In genomic region chr10:110192552-110192951, GRCh38 we compare ENCODE assay signal across 10 cellular contexts. TPM values are rescaled to one million over a fixed set of nuclear protein-coding genes. Genes with fewer than 3 reads are reported as not detected.
DNase-seq lines count a peak whose midpoint lies in the region; ATAC-seq, FAIRE-seq and TF ChIP-seq lines count a peak whose summit lies in the region.
"Had no signal": no experiment of that assay in that cellular context is flagged by ENCODE, and none has a peak within 500 bp of the region (broad histone marks: within the 10 kb centered on the region; RNA-seq: fewer than 3 reads in every experiment).

No MANE protein-coding gene starts in this region.

- H3K9ac ChIP-seq in K562 (ENCODE audit: insufficient read depth in 1 of 2, low read depth in 2 of 2, low read length in 2 of 2) = no peak overlapping the region

- intact Hi-C loops in K562 (cut with micrococcal nuclease) = no loop called here
- intact Hi-C loops in activated T-helper 2 cell treated with anti-CD3 and anti-CD28 coated beads, Interferon-gamma antibody, Interleukin-2, Interleukin-4, amounts not matched to agents 10 μg/mL and 5 μg/mL and 100 μg/mL, durations not matched to agents 14 hours and 24 hours and 36 hours (cut with micrococcal nuclease) = no loop called here
- intact Hi-C loops in prostate gland (cut with DNase I) = no loop called here

- H3K9me3 ChIP-seq in K562 (replicated peaks; ENCODE audit: control insufficient read depth, insufficient read depth, low read depth, low read length) (no peaks in the 10 kb centered on the region), prostate gland (no peaks in the 10 kb centered on the region)

- in situ Hi-C loops in K562 (cut with MboI) = no loop called here

- TF ChIP-seq CTCF in 22Rv1 (IDR thresholded peaks at IDR 0.05) = peak; percentile 17
- TF ChIP-seq CTCF in K562 (IDR thresholded peaks at IDR 0.05 in 2 of 3, conservative IDR thresholded peaks at IDR 0.05 in 1 of 3; ENCODE audit: insufficient read depth in 2 of 3, low read depth in 1 of 3, low read length in 3 of 3) = peak; percentile 59 to 89 (median 72)
- TF ChIP-seq CTCF in prostate gland (IDR thresholded peaks at IDR 0.05) = no peak

- peak; percentile 59 to 76 (median 64) for DNase-seq in K562 (ENCODE audit: extremely low read depth in 1 of 4, low spot score in 3 of 4)
- no peak for DNase-seq in DMS79 treated with DMSO at 0.1 percent for 48 hours (lab: John Stamatoyannopoulos, UW)
- no peak for DNase-seq in activated T-helper 2 cell treated with anti-CD3 and anti-CD28 coated beads, Interferon-gamma antibody, Interleukin-2, Interleukin-4, amounts not matched to agents 10 μg/mL and 5 μg/mL and 100 μg/mL, durations not matched to agents 14 hours and 24 hours and 36 hours (ENCODE audit: low spot score)
- DNase-seq in prostate gland (ENCODE audit: low spot score) = no peak
- DNase-seq: midbrain had no signal

- H3K4me2 ChIP-seq in K562 (ENCODE audit: insufficient read depth, low read length) = no peak overlapping the region

- no peaks in the 10 kb centered on the region for H3K27me3 ChIP-seq in K562 (ENCODE audit: control insufficient read depth in 2 of 2, insufficient read depth in 2 of 2, low read length in 2 of 2)
- no peaks in the 10 kb centered on the region for H3K27me3 ChIP-seq in prostate gland (replicated peaks; ENCODE audit: insufficient read depth)

- H3K27me3 Mint-ChIP-seq in activated T-helper 2 cell treated with anti-CD3 and anti-CD28 coated beads, Interferon-gamma antibody, Interleukin-2, Interleukin-4, amounts not matched to agents 10 μg/mL and 5 μg/mL and 100 μg/mL, durations not matched to agents 14 hours and 24 hours and 36 hours (ENCODE audit: low read depth) = peaks cover 65% of the 10 kb centered on the region

- TF ChIP-seq RAD21 in K562 (CRISPR knock-in tag; conservative IDR thresholded peaks at IDR 0.05 in 1 of 2, IDR thresholded peaks at IDR 0.05 in 1 of 2) = peak in 1 of 2 experiments; percentile 29; a peak in 1 of 4 replicates

- H2AFZ ChIP-seq in K562 (ENCODE audit: low read depth, low read length) = no peak overlapping the region

- H3K4me3 ChIP-seq in K562 (no peak overlapping the region), prostate gland (no peak overlapping the region)

- TF ChIP-seq POLR2A in K562 (conservative IDR thresholded peaks at IDR 0.05) (no peak), prostate gland (IDR thresholded peaks at IDR 0.05) (no peak)

- CTCF ChIA-PET in K562 (lab: Yijun Ruan, JAX; ENCODE audit: low intra/inter-chr PET ratio) = no interaction called here

- ATAC-seq in GM18873 (IDR thresholded peaks at IDR 0.05; ENCODE audit: low FRiP score, unreplicated experiment) (peak; percentile 63), HG03175 (IDR thresholded peaks at IDR 0.05; ENCODE audit: unreplicated experiment) (peak; percentile 59), K562 (peak; percentile 99), GM21381 (IDR thresholded peaks at IDR 0.05; ENCODE audit: unreplicated experiment) (no peak)

- H4K20me1 ChIP-seq in K562 (replicated peaks; ENCODE audit: control insufficient read depth, insufficient read depth, low read length) = no peaks in the 10 kb centered on the region

- no peaks in the 10 kb centered on the region for H3K36me3 Mint-ChIP-seq in activated T-helper 2 cell treated with anti-CD3 and anti-CD28 coated beads, Interferon-gamma antibody, Interleukin-2, Interleukin-4, amounts not matched to agents 10 μg/mL and 5 μg/mL and 100 μg/mL, durations not matched to agents 14 hours and 24 hours and 36 hours (ENCODE audit: low read depth)

- no TSS peak for BruUV-seq in K562 (replicated peaks; lab: Mats Ljungman, UMichigan)

- POLR2A ChIA-PET in K562 (lab: Yijun Ruan, JAX) = interaction anchor here (0.5 kb wide), 1 partner anchor 18 kb away, joined by 3 read pairs; no protein-coding TSS in a partner anchor

- peak; percentile 65 for FAIRE-seq in K562 (lab: Jason Lieb, UNC)
- FAIRE-seq: TTC549 had no signal

- no peaks in the 10 kb centered on the region for H3K4me1 ChIP-seq in K562 (replicated peaks in 1 of 2; ENCODE audit: control insufficient read depth in 2 of 2, insufficient read depth in 2 of 2, low read length in 2 of 2)
- no peaks in the 10 kb centered on the region for H3K4me1 ChIP-seq in prostate gland (replicated peaks)

- H3K9me1 ChIP-seq in K562 (ENCODE audit: control insufficient read depth, insufficient read depth, low read length) = no peaks in the 10 kb centered on the region

- H3K27ac ChIP-seq in 22Rv1 (no peak overlapping the region), K562 (ENCODE audit: extremely low read depth, low read depth, low read length) (no peak overlapping the region), prostate gland (no peak overlapping the region)

- peaks cover 12% of the 10 kb centered on the region for H3K4me1 Mint-ChIP-seq in activated T-helper 2 cell treated with anti-CD3 and anti-CD28 coated beads, Interferon-gamma antibody, Interleukin-2, Interleukin-4, amounts not matched to agents 10 μg/mL and 5 μg/mL and 100 μg/mL, durations not matched to agents 14 hours and 24 hours and 36 hours (ENCODE audit: low read depth)

- TF ChIP-seq EP300 in K562 (IDR thresholded peaks at IDR 0.05; ENCODE audit: low read length) = no peak

- no peak overlapping the region for H3K27ac Mint-ChIP-seq in activated T-helper 2 cell treated with anti-CD3 and anti-CD28 coated beads, Interferon-gamma antibody, Interleukin-2, Interleukin-4, amounts not matched to agents 10 μg/mL and 5 μg/mL and 100 μg/mL, durations not matched to agents 14 hours and 24 hours and 36 hours

- no peaks in the 10 kb centered on the region for H3K79me2 ChIP-seq in K562 (ENCODE audit: control insufficient read depth, insufficient read depth, low read length)

- 2% methylated on average over 4 of the region's 4 CpGs for WGBS in K562 (ENCODE audit: insufficient coverage, low coverage, missing lambda C conversion rate)
- WGBS in prostate gland = 67% methylated on average over 4 of the region's 4 CpGs

- peaks cover 5% of the 10 kb centered on the region for H3K9me3 Mint-ChIP-seq in activated T-helper 2 cell treated with anti-CD3 and anti-CD28 coated beads, Interferon-gamma antibody, Interleukin-2, Interleukin-4, amounts not matched to agents 10 μg/mL and 5 μg/mL and 100 μg/mL, durations not matched to agents 14 hours and 24 hours and 36 hours

- no peaks in the 10 kb centered on the region for H3K36me3 ChIP-seq in K562 (ENCODE audit: control insufficient read depth, insufficient read depth, low read length)
- H3K36me3 ChIP-seq in prostate gland = no peaks in the 10 kb centered on the region

- no peak overlapping the region for H3K4me3 Mint-ChIP-seq in activated T-helper 2 cell treated with anti-CD3 and anti-CD28 coated beads, Interferon-gamma antibody, Interleukin-2, Interleukin-4, amounts not matched to agents 10 μg/mL and 5 μg/mL and 100 μg/mL, durations not matched to agents 14 hours and 24 hours and 36 hours (ENCODE audit: low read depth)

TF ChIP-seq in K562, 482 proteins besides CTCF, POLR2A, EP300 and RAD21 (continues in another document):
- TF ChIP-seq TCF3 (CRISPR knock-in tag; IDR thresholded peaks at IDR 0.05) (peak; percentile 47), ZNF778 (CRISPR knock-in tag; IDR thresholded peaks at IDR 0.05) (no peak), EGR1 (conservative IDR thresholded peaks at IDR 0.05) (peak; percentile 46; the same call in 1 of the 2 replicates), NR2C1 (IDR thresholded peaks at IDR 0.05) (peak; percentile 73), NR2C1 (tag; IDR thresholded peaks at IDR 0.05) (peak; percentile 83), L3MBTL2 (IDR thresholded peaks at IDR 0.05) (peak; percentile 25; the same call in 1 of the 2 replicates), FOXK2 (conservative IDR thresholded peaks at IDR 0.05 in 1 of 2, IDR thresholded peaks at IDR 0.05 in 1 of 2; ENCODE audit: low read depth in 2 of 2) (0 out of 4 replicates have a peak, but pooled peaks of 1 of the 2 experiments have one; percentile 17), CREM (IDR thresholded peaks at IDR 0.05; ENCODE audit: low read depth) (peak; percentile 78), TEAD1 (CRISPR knock-in tag; IDR thresholded peaks at IDR 0.05) (0 out of 4 replicates have a peak, but pooled peaks of 1 of the 2 experiments have one; percentile 47)
- TF ChIP-seq, protein P1, sequence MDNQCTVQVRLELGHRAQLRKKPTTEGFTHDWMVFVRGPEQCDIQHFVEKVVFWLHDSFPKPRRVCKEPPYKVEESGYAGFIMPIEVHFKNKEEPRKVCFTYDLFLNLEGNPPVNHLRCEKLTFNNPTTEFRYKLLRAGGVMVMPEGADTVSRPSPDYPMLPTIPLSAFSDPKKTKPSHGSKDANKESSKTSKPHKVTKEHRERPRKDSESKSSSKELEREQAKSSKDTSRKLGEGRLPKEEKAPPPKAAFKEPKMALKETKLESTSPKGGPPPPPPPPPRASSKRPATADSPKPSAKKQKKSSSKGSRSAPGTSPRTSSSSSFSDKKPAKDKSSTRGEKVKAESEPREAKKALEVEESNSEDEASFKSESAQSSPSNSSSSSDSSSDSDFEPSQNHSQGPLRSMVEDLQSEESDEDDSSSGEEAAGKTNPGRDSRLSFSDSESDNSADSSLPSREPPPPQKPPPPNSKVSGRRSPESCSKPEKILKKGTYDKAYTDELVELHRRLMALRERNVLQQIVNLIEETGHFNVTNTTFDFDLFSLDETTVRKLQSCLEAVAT (IDR thresholded peaks at IDR 0.05) = peak in 1 of 2 experiments; percentile 88; a peak in 2 of 4 replicates

RNA-seq across cellular contexts. Expression of gene MXI1, which starts 14.9 kb away (rescaled TPM):
- total RNA-seq in K562 (2011; cell fraction: chromatin; rRNA removed; ENCODE audit: low replicate concordance) = 6.0 and 16.1 TPM in 2 replicates
- total RNA-seq in K562 (2011; cell fraction: nucleolus; rRNA removed) = 4.0 and 5.7 TPM in 2 replicates
- 9.7 and 17.9 TPM in 2 replicates for total RNA-seq in K562 (2011; cell fraction: nucleoplasm; rRNA removed)
- 14.3 and 18.2 TPM in 2 replicates for total RNA-seq in K562 (2014; rRNA removed)
- total RNA-seq in K562 (2014; rRNA removed; fragmentation: Illumina TruSeq; extraction: Trizol) = 14.8 and 21.2 TPM in 2 replicates
- 8.0 and 9.1 TPM in 2 replicates for total RNA-seq in K562 (2015; rRNA removed; fragmentation: Illumina TruSeq; extraction: Trizol)
- 16.4 and 17.8 TPM in 2 replicates for total RNA-seq in K562 (2021)
- 23.7 and 24.4 TPM in 2 replicates for polyA plus RNA-seq in K562 (2011; rRNA removed)
- 10.5 and 13.2 TPM in 2 replicates for polyA plus RNA-seq in K562 (2011; cell fraction: cytosol; rRNA removed)
- polyA plus RNA-seq in K562 (2011; cell fraction: nucleus; rRNA removed) = 18.3 and 28.9 TPM in 2 replicates
- polyA plus RNA-seq in K562 (2012) = 12.3 and 13.1 TPM in 2 replicates
- 13.7 and 17.6 TPM in 2 replicates for polyA plus RNA-seq in K562 (2014; fragmentation: Illumina TruSeq; extraction: Trizol)
- 10 to 100 TPM; 11.4 to 15.8 TPM for polyA plus RNA-seq in K562 (2014; fragmentation: Nextera tagmentation; extraction: Ambion mirVana)
- polyA plus RNA-seq in K562 (2014; rRNA removed) = 12.9 and 13.4 TPM in 2 replicates
- polyA minus RNA-seq in K562 (2011; rRNA and poly(A)+ RNA removed) = 27.0 and 27.3 TPM in 2 replicates
- polyA minus RNA-seq in K562 (2011; cell fraction: cytosol; rRNA and poly(A)+ RNA removed) = 17.8 and 21.1 TPM in 2 replicates
- 5.9 and 12.3 TPM in 2 replicates for polyA minus RNA-seq in K562 (2011; cell fraction: nucleus; rRNA and poly(A)+ RNA removed)
- 12.2 and 14.6 TPM in 2 replicates for total RNA-seq in activated T-helper 2 cell treated with anti-CD3 and anti-CD28 coated beads, Interferon-gamma antibody, Interleukin-2, Interleukin-4, amounts not matched to agents 10 μg/mL and 5 μg/mL and 100 μg/mL, durations not matched to agents 14 hours and 24 hours and 36 hours
- 10 to 100 TPM; 36.3 to 83.3 TPM for total RNA-seq in prostate gland

Comparison
In these comparisons a context has a peak if more than half of its experiments do, and no peak if none do; other contexts are left out.
1. CTCF ChIP-seq: peak in 22Rv1 (single experiment) and K562 (3 of 3); none in prostate gland (0 of 4).
2. DNase-seq: peak in K562 (4 of 4); none in DMS79 treated with DMSO at 0.1 percent for 48 hours (single experiment), activated T-helper 2 cell treated with anti-CD3 and anti-CD28 coated beads, Interferon-gamma antibody, Interleukin-2, Interleukin-4, amounts not matched to agents 10 μg/mL and 5 μg/mL and 100 μg/mL, durations not matched to agents 14 hours and 24 hours and 36 hours (single experiment) and prostate gland (single experiment).